ENCODE assay signal across 16 cellular contexts in the genomic region with DNA sequence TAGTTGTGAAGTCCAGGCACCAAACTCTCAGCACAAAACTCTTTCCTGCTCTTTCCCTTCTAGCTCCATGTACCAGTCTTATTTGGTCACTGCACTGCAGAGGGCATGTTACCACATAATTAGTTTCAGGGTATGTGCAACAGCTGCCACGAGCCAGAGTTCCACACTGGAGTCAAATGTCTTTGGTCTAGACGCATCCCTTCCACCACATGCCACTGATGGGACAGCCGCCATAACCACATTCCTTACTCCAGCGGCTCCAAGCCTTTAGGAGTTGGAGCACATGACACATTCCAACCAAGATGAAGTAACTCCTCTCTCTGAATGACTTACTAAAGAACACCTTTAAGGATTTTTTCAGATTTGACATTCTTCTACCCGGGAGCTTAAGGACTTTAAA.
DNase-seq lines count a peak whose midpoint lies in the region; ATAC-seq and TF ChIP-seq lines count a peak whose summit lies in the region.
"Had no signal": no experiment of that assay in that cellular context is flagged by ENCODE, and none has a peak within 500 bp of the region (broad histone marks: within the 10 kb centered on the region; RNA-seq: fewer than 3 reads in every experiment).

No MANE protein-coding gene starts in this region.

- TF ChIP-seq POLR2A in ovary (IDR thresholded peaks at IDR 0.05), result no peak

- 0 out of 7 replicates have a peak, but pooled peaks cover 0 to 2% (median 0%) of the 10 kb centered on the region in 3 experiments for H3K36me3 Mint-ChIP-seq in H9 (ENCODE audit: insufficient read depth in 1 of 3, low read depth in 3 of 3)
- no peaks in the 10 kb centered on the region for H3K36me3 Mint-ChIP-seq in CD8-positive, alpha-beta memory T cell
- H3K36me3 Mint-ChIP-seq: activated naive CD8-positive, alpha-beta T cell treated with anti-CD3 and anti-CD28 coated beads, Interleukin-2, amount 10 ng/mL, durations not matched to agents 7 days and 5 days; natural killer cell had no signal

- peaks cover 4 to 10% of the 10 kb centered on the region in 2 experiments; a peak in 3 of 4 replicates for H3K4me1 Mint-ChIP-seq in H9
- H3K4me1 Mint-ChIP-seq in CD8-positive, alpha-beta memory T cell, result no peaks in the 10 kb centered on the region
- H3K4me1 Mint-ChIP-seq: activated naive CD8-positive, alpha-beta T cell treated with anti-CD3 and anti-CD28 coated beads, Interleukin-2, amount 10 ng/mL, durations not matched to agents 7 days and 5 days; natural killer cell had no signal

- peak; percentile 21 for DNase-seq in AG04449 (ENCODE audit: low read depth, low spot score)
- peak; percentile 29 for DNase-seq in H9
- DNase-seq in mammary epithelial cell, result peak; percentile 49
- DNase-seq in kidney glomerular epithelial cell (lab: John Stamatoyannopoulos, UW), result peak; percentile 78
- no peak for DNase-seq in CD8-positive, alpha-beta memory T cell
- DNase-seq in ovary, result no peak
- DNase-seq in GM20000 (ENCODE audit: low spot score), result no peak
- DNase-seq: activated naive CD8-positive, alpha-beta T cell treated with anti-CD3 and anti-CD28 coated beads, Interleukin-2, amount 10 ng/mL, durations not matched to agents 7 days and 5 days; BE2C; effector memory CD4-positive, alpha-beta T cell; natural killer cell; NCI-H1930; small intestine; T-helper 2 cell; transverse colon had no signal

- no peak overlapping the region for H2BK20ac ChIP-seq in H9 (ENCODE audit: low read depth, low read length, poor library complexity, severe bottlenecking)

- no peak overlapping the region for H4K91ac ChIP-seq in H9 (ENCODE audit: insufficient read length, low read depth, low read length)

- no peak overlapping the region for H3K18ac ChIP-seq in H9 (ENCODE audit: insufficient read length, low read depth, low read length)

- BruUV-seq in mammary epithelial cell (replicated peaks; lab: Mats Ljungman, UMichigan), result no TSS peak

- H3K4ac ChIP-seq in H9 (ENCODE audit: low read depth, low read length), result no peak overlapping the region

- no peak overlapping the region; a peak in 1 of 7 replicates for H3K27ac Mint-ChIP-seq in H9
- H3K27ac Mint-ChIP-seq in CD8-positive, alpha-beta memory T cell, result no peak overlapping the region
- H3K27ac Mint-ChIP-seq: activated naive CD8-positive, alpha-beta T cell treated with anti-CD3 and anti-CD28 coated beads, Interleukin-2, amount 10 ng/mL, durations not matched to agents 7 days and 5 days; natural killer cell had no signal

- no peak overlapping the region for H2BK12ac ChIP-seq in H9 (ENCODE audit: insufficient read length, low read depth, low read length)

- CTCF ChIA-PET in AG04449 (lab: Yijun Ruan, JAX) (no interaction called here), mammary epithelial cell (lab: Charles Lee; ENCODE audit: low non-redundant PET) (no interaction called here)
- CTCF ChIA-PET in CD8-positive, alpha-beta memory T cell (lab: Charles Lee), result no interaction called here

- H3K36me3 ChIP-seq in mammary epithelial cell (ENCODE audit: insufficient read depth, low read length) (no peaks in the 10 kb centered on the region), ovary (no peaks in the 10 kb centered on the region)
- no peaks in the 10 kb centered on the region for H3K36me3 ChIP-seq in CD8-positive, alpha-beta memory T cell (ENCODE audit: insufficient read depth, low read length)
- H3K36me3 ChIP-seq: BE2C, transverse colon had no signal

- no peak overlapping the region for H3K56ac ChIP-seq in H9 (ENCODE audit: insufficient read length, low read depth, low read length)

- POLR2A ChIA-PET in AG04449 (lab: Yijun Ruan, JAX), result no interaction called here
- POLR2A ChIA-PET in CD8-positive, alpha-beta memory T cell (lab: Charles Lee), result no interaction called here

- no CpG with 5 or more reads among the region's 5 CpGs for WGBS in H9 (ENCODE audit: extremely low coverage, insufficient read length, low lambda C conversion rate)
- WGBS in mammary epithelial cell (ENCODE audit: low coverage, missing lambda C conversion rate), result 0% methylated on average over 4 of the region's 5 CpGs
- WGBS in ovary, 3 donors, result 55 to 63% (median 62%) methylated on average over 5 of the region's 5 CpGs

- no peak overlapping the region for H2BK120ac ChIP-seq in H9 (ENCODE audit: low read depth, low read length, poor library complexity, severe bottlenecking)

- no peak overlapping the region for H2BK5ac ChIP-seq in H9 (ENCODE audit: insufficient read length, low read length)

- H3K27ac ChIP-seq in H9 (ENCODE audit: insufficient read length, low read depth, low read length) (no peak overlapping the region), mammary epithelial cell (ENCODE audit: insufficient read depth, low read depth, low read length) (no peak overlapping the region), ovary (no peak overlapping the region)
- no peak overlapping the region for H3K27ac ChIP-seq in CD8-positive, alpha-beta memory T cell (ENCODE audit: low read depth, low read length)
- H3K27ac ChIP-seq: transverse colon had no signal

- in situ Hi-C loops in mammary epithelial cell (cut with MboI; ENCODE audit: low sequenced_read_pairs in 2 of 2), result no loop called here

- H3K23ac ChIP-seq in H9 (ENCODE audit: insufficient read length, low read depth, low read length), result no peak overlapping the region

- no peak for TF ChIP-seq EP300 in ovary (IDR thresholded peaks at IDR 0.05)

- H3K23me2 ChIP-seq in H9 (ENCODE audit: insufficient read length, low read depth, low read length, poor library complexity, severe bottlenecking), result no peaks in the 10 kb centered on the region

- no peak for ATAC-seq in GM19467 (IDR thresholded peaks at IDR 0.05; ENCODE audit: unreplicated experiment)
- ATAC-seq: natural killer cell had no signal

- no peaks in the 10 kb centered on the region for H3K27me3 ChIP-seq in H9 (ENCODE audit: insufficient read depth, low read length)
- no peaks in the 10 kb centered on the region for H3K27me3 ChIP-seq in mammary epithelial cell (ENCODE audit: insufficient read depth, low read length)
- no peaks in the 10 kb centered on the region for H3K27me3 ChIP-seq in CD8-positive, alpha-beta memory T cell (ENCODE audit: insufficient read depth, low read length, poor library complexity, severe bottlenecking)
- no peaks in the 10 kb centered on the region for H3K27me3 ChIP-seq in ovary
- H3K27me3 ChIP-seq: BE2C, transverse colon had no signal

- no peaks in the 10 kb centered on the region for H3K9me3 Mint-ChIP-seq in H9
- H3K9me3 Mint-ChIP-seq in CD8-positive, alpha-beta memory T cell, result no peaks in the 10 kb centered on the region
- H3K9me3 Mint-ChIP-seq: activated naive CD8-positive, alpha-beta T cell treated with anti-CD3 and anti-CD28 coated beads, Interleukin-2, amount 10 ng/mL, durations not matched to agents 7 days and 5 days; natural killer cell had no signal

- no peak overlapping the region for H3T11ph ChIP-seq in H9 (ENCODE audit: low read length)

- H4K20me1 ChIP-seq in H9 (ENCODE audit: control insufficient read depth, insufficient read depth, insufficient read length) (no peaks in the 10 kb centered on the region), mammary epithelial cell (ENCODE audit: insufficient read depth, low read length) (no peaks in the 10 kb centered on the region)

- H3K4me2 ChIP-seq in H9 (ENCODE audit: insufficient read depth, insufficient read length, low read length) (no peak overlapping the region), mammary epithelial cell (ENCODE audit: insufficient read depth, low read depth, low read length) (no peak overlapping the region)

- no peak overlapping the region for H3K4me3 ChIP-seq in AG04449 (ENCODE audit: low read depth, low read length)
- no peak overlapping the region for H3K4me3 ChIP-seq in mammary epithelial cell (replicated peaks in 1 of 3; ENCODE audit: insufficient read depth in 1 of 3, low read depth in 2 of 3, low read length in 3 of 3)
- H3K4me3 ChIP-seq in CD8-positive, alpha-beta memory T cell (ENCODE audit: low read length), result no peak overlapping the region
- no peak overlapping the region for H3K4me3 ChIP-seq in ovary
- H3K4me3 ChIP-seq: transverse colon had no signal

- TF ChIP-seq CTCF in AG04449 (IDR thresholded peaks at IDR 0.05; ENCODE audit: insufficient read depth, low read length, missing control alignments), result no peak
- no peak for TF ChIP-seq CTCF in H9 (conservative IDR thresholded peaks at IDR 0.05)
- no peak for TF ChIP-seq CTCF in mammary epithelial cell (conservative IDR thresholded peaks at IDR 0.05 in 1 of 2, IDR thresholded peaks at IDR 0.05 in 1 of 2; ENCODE audit: extremely low read depth in 1 of 2, insufficient read depth in 1 of 2, low read depth in 1 of 2, low read length in 2 of 2)
- TF ChIP-seq CTCF in ovary (IDR thresholded peaks at IDR 0.05), result no peak
- no peak for TF ChIP-seq CTCF in GM20000 (IDR thresholded peaks at IDR 0.05; ENCODE audit: extremely low read depth, missing control alignments)

- H3K27me3 Mint-ChIP-seq in H9 (ENCODE audit: low read depth), result no peaks in the 10 kb centered on the region
- no peaks in the 10 kb centered on the region for H3K27me3 Mint-ChIP-seq in CD8-positive, alpha-beta memory T cell

- H3K79me1 ChIP-seq in H9 (ENCODE audit: insufficient read depth, low read depth, low read length, poor library complexity, severe bottlenecking), result no peaks in the 10 kb centered on the region

- dilution Hi-C loops in mammary epithelial cell (cut with HindIII; ENCODE audit: low sequenced_read_pairs), result no loop called here

- no peak overlapping the region for H2AFZ ChIP-seq in H9 (ENCODE audit: low read length)
- H2AFZ ChIP-seq in mammary epithelial cell (ENCODE audit: low read depth, low read length), result no peak overlapping the region

- peaks cover 3% of the 10 kb centered on the region; the same call in 1 of the 2 replicates for H3K4me1 ChIP-seq in H9 (ENCODE audit: insufficient read depth, low read length)
- no peaks in the 10 kb centered on the region for H3K4me1 ChIP-seq in mammary epithelial cell (ENCODE audit: insufficient read depth, low read length)
- no peaks in the 10 kb centered on the region for H3K4me1 ChIP-seq in CD8-positive, alpha-beta memory T cell (ENCODE audit: insufficient read depth, low read length)
- H3K4me1 ChIP-seq in ovary (ENCODE audit: insufficient read depth), result peaks cover 1% of the 10 kb centered on the region
- H3K4me1 ChIP-seq: BE2C, transverse colon had no signal

- intact Hi-C loops in mammary epithelial cell (cut with micrococcal nuclease) (no loop called here), ovary (cut with DNase I) (no loop called here)

- H3K79me2 ChIP-seq in H9 (ENCODE audit: insufficient read depth, low read length) (no peaks in the 10 kb centered on the region), mammary epithelial cell (ENCODE audit: insufficient read depth, low read length) (no peaks in the 10 kb centered on the region)

- no peak overlapping the region for H2BK15ac ChIP-seq in H9 (ENCODE audit: low read depth, low read length)

- H3K9me3 ChIP-seq in H9 (ENCODE audit: control insufficient read depth, low read depth, low read length) (no peaks in the 10 kb centered on the region), mammary epithelial cell (replicated peaks; ENCODE audit: insufficient read depth, low read length) (no peaks in the 10 kb centered on the region), ovary (no peaks in the 10 kb centered on the region)
- no peaks in the 10 kb centered on the region for H3K9me3 ChIP-seq in CD8-positive, alpha-beta memory T cell (ENCODE audit: low read length)
- H3K9me3 ChIP-seq: BE2C, transverse colon had no signal

- H4K8ac ChIP-seq in H9 (replicated peaks; ENCODE audit: insufficient read length, low read depth, low read length), result no peak overlapping the region

- no peak overlapping the region for H2AK5ac ChIP-seq in H9 (ENCODE audit: insufficient read length, low read length)

- H3K14ac ChIP-seq in H9 (ENCODE audit: insufficient read depth, low read length), result no peak overlapping the region

- no peak overlapping the region for H3K4me3 Mint-ChIP-seq in H9
- H3K4me3 Mint-ChIP-seq in CD8-positive, alpha-beta memory T cell, result no peak overlapping the region
- H3K4me3 Mint-ChIP-seq: activated naive CD8-positive, alpha-beta T cell treated with anti-CD3 and anti-CD28 coated beads, Interleukin-2, amount 10 ng/mL, durations not matched to agents 7 days and 5 days; natural killer cell had no signal

- H4K5ac ChIP-seq in H9 (ENCODE audit: insufficient read length, low read depth, low read length), result no peak overlapping the region

- H3K9ac ChIP-seq in H9 (ENCODE audit: extremely low read depth, insufficient read length, low read length), result no peak overlapping the region
- no peak overlapping the region for H3K9ac ChIP-seq in mammary epithelial cell (ENCODE audit: insufficient read depth, low read length)

Comparison
In these comparisons a context has a peak if more than half of its experiments do, and no peak if none do; other contexts are left out.
1. DNase-seq: peak in AG04449 (single experiment), H9 (single experiment), mammary epithelial cell (single experiment) and kidney glomerular epithelial cell (single experiment); none in CD8-positive, alpha-beta memory T cell (0 of 5), ovary (0 of 5) and GM20000 (single experiment).